ENCODE assay signal across 8 cellular contexts in the genomic region with DNA sequence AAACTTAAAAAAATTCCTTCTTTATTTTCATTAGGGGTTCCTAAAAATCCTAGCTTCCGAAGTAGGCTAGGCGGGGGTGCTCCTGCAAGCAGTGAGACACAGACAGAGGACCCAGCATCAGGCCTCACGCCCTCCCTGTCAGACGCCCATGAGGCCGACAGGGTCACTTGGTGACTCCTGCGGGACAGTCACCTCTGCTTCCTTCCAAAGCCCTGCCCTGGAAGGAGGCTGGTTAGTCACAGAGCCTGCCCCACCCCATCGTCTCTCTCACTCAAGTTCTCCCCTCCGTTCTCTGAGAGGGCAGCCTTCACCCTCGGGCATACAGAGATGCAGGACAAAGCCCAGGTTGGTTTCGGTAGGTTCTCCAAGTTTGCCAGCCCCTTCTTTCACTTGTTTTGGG. TPM values are rescaled to one million over a fixed set of nuclear protein-coding genes. Genes with fewer than 3 reads are reported as not detected.
DNase-seq lines count a peak whose midpoint lies in the region; ATAC-seq, FAIRE-seq and TF ChIP-seq lines count a peak whose summit lies in the region.

No MANE protein-coding gene starts in this region.

- H3K23ac ChIP-seq in H1 (ENCODE audit: insufficient read length), result no peak overlapping the region
- no peak overlapping the region for H3K23ac ChIP-seq in trophoblast cell (ENCODE audit: low read length)

- H3K4ac ChIP-seq in H1 (replicated peaks; ENCODE audit: insufficient read length, low read depth, low read length), result no peak overlapping the region
- H3K4ac ChIP-seq in trophoblast cell (ENCODE audit: low read depth, low read length), result no peak overlapping the region

- no peaks in the 10 kb centered on the region for H3K36me3 Mint-ChIP-seq in CD4-positive, alpha-beta T cell (ENCODE audit: low read depth)
- peaks cover 8% of the 10 kb centered on the region; the same call in 1 of the 2 replicates for H3K36me3 Mint-ChIP-seq in WTC11

- no peak for DNase-seq in CD4-positive, alpha-beta T cell
- DNase-seq in LoVo (ENCODE audit: low spot score), result peak; percentile 77
- DNase-seq in H1 (ENCODE audit: low read depth in 1 of 2, low spot score in 2 of 2), result no peak
- DNase-seq in trophoblast cell, result no peak
- no peak for DNase-seq in iPS-NIHi11 (ENCODE audit: low spot score)
- DNase-seq in NCI-H345 treated with DMSO at 0.1 percent for 48 hours (lab: John Stamatoyannopoulos, UW; ENCODE audit: unreplicated experiment), result no peak
- no peak for DNase-seq in WTC11 (ENCODE audit: low spot score)
- no peak for DNase-seq in NCI-H82 treated with DMSO at 0.1 percent for 48 hours (lab: John Stamatoyannopoulos, UW; ENCODE audit: unreplicated experiment)

- TF ChIP-seq POLR2A in H1 (IDR thresholded peaks at IDR 0.05; ENCODE audit: control extremely low read depth in 1 of 2, low read depth in 2 of 2, low read length in 2 of 2), result no peak

- H4K12ac ChIP-seq in trophoblast cell (ENCODE audit: low read depth, low read length), result no peak overlapping the region

- no peaks in the 10 kb centered on the region for H3K23me2 ChIP-seq in H1 (ENCODE audit: low read depth, low read length)

- H3K79me1 ChIP-seq in H1 (ENCODE audit: low read depth, low read length) (peaks cover 9% of the 10 kb centered on the region), trophoblast cell (ENCODE audit: low read length) (no peaks in the 10 kb centered on the region)

- H3K4me1 ChIP-seq in H1 (replicated peaks in 1 of 4; ENCODE audit: control insufficient read depth in 3 of 4, insufficient read depth in 4 of 4, low read length in 3 of 4) (peaks cover 4 to 9% (median 7%) of the 10 kb centered on the region in 4 experiments), trophoblast cell (ENCODE audit: control insufficient read depth in 1 of 2, insufficient read depth in 2 of 2, low read length in 2 of 2) (peaks cover 5 to 11% of the 10 kb centered on the region in 2 experiments)

- CTCF ChIA-PET in CD4-positive, alpha-beta T cell (lab: Charles Lee), result interaction anchor here (1.4 to 1.6 kb wide), 2 partner anchors 29 to 159 kb away, joined by 4 read pairs; partner anchors contain the start of gene MAPKBP1
- CTCF ChIA-PET in H1 (lab: Charles Lee; ENCODE audit: partially characterized antibody) (interaction anchor here (1.0 to 1.2 kb wide), 4 partner anchors 11 to 161 kb away, joined by 3 to 5 read pairs (median 3); no protein-coding TSS in a partner anchor), WTC11 (lab: Charles Lee) (interaction anchor here (0.8 to 1.1 kb wide), 4 partner anchors 16 to 160 kb away, joined by 3 to 5 read pairs (median 4); no protein-coding TSS in a partner anchor)

- no peak overlapping the region for H2BK15ac ChIP-seq in H1 (ENCODE audit: low read length)

- no peak overlapping the region for H4K91ac ChIP-seq in H1 (replicated peaks; ENCODE audit: insufficient read length, low read length)
- no peak overlapping the region for H4K91ac ChIP-seq in trophoblast cell (ENCODE audit: low read depth, low read length)

- H3K36me3 ChIP-seq in H1 (ENCODE audit: control insufficient read depth in 2 of 4, insufficient read depth in 4 of 4, low read length in 3 of 4) (no peaks in the 10 kb centered on the region), trophoblast cell (ENCODE audit: control insufficient read depth in 1 of 2, insufficient read depth in 2 of 2, low read length in 2 of 2) (peaks cover 2 to 8% of the 10 kb centered on the region in 2 experiments)

- WGBS in H1 (ENCODE audit: extremely low coverage in 1 of 2, insufficient coverage in 1 of 2, insufficient read length in 1 of 2, insufficient replicate concordance in 2 of 2, low coverage in 1 of 2, low lambda C conversion rate in 2 of 2, missing lambda C conversion rate in 1 of 2), 2 experiments, result 66% methylated on average over 10 of the region's 10 CpGs; no CpG with 5 or more reads in 1 of the 2 experiments
- WGBS in trophoblast cell (ENCODE audit: extremely low coverage, insufficient coverage, insufficient read length), result no CpG with 5 or more reads among the region's 10 CpGs

- peaks cover 49% of the 10 kb centered on the region for H3K4me1 Mint-ChIP-seq in CD4-positive, alpha-beta T cell (ENCODE audit: low read depth)
- H3K4me1 Mint-ChIP-seq in WTC11, result peaks cover 40% of the 10 kb centered on the region

- no peak overlapping the region for H3K4me3 ChIP-seq in H1 (ENCODE audit: extremely low read depth in 1 of 4, insufficient read depth in 2 of 4, low read depth in 3 of 4, low read length in 4 of 4)
- no peak overlapping the region for H3K4me3 ChIP-seq in trophoblast cell (ENCODE audit: low read depth, low read length)

- H3K27me3 Mint-ChIP-seq in CD4-positive, alpha-beta T cell, result no peaks in the 10 kb centered on the region
- H3K27me3 Mint-ChIP-seq in WTC11 (ENCODE audit: low read depth), result no peaks in the 10 kb centered on the region

- POLR2A ChIA-PET in CD4-positive, alpha-beta T cell (lab: Charles Lee), result interaction anchor here (1.4 to 8.9 kb wide), 4 partner anchors 8 to 273 kb away, joined by 4 to 209 read pairs (median 14); partner anchors contain the start of genes EHD4 and MGA
- POLR2A ChIA-PET in H1 (lab: Charles Lee; ENCODE audit: partially characterized antibody) (no interaction called here), WTC11 (lab: Charles Lee) (no interaction called here)

- H3K9ac ChIP-seq in H1 (replicated peaks in 1 of 4; ENCODE audit: extremely low read depth in 1 of 4, low read depth in 3 of 4, low read length in 3 of 4), result no peak overlapping the region
- no peak overlapping the region for H3K9ac ChIP-seq in trophoblast cell (ENCODE audit: low read length)

- H4K8ac ChIP-seq in H1 (ENCODE audit: extremely low read depth, insufficient read depth, low read length) (no peak overlapping the region), trophoblast cell (ENCODE audit: low read depth, low read length) (no peak overlapping the region)

- H3K4me3 Mint-ChIP-seq in CD4-positive, alpha-beta T cell, result no peak overlapping the region
- no peak overlapping the region for H3K4me3 Mint-ChIP-seq in WTC11

- no peak for ATAC-seq in CD4-positive, alpha-beta T cell (ENCODE audit: poor library complexity)
- no peak for ATAC-seq in WTC11

- H3K4me2 ChIP-seq in H1 (ENCODE audit: insufficient read depth in 1 of 2, low read depth in 2 of 2, low read length in 2 of 2) (no peak overlapping the region), trophoblast cell (ENCODE audit: low read length) (no peak overlapping the region)

- no peaks in the 10 kb centered on the region for H3K9me3 Mint-ChIP-seq in CD4-positive, alpha-beta T cell
- no peaks in the 10 kb centered on the region for H3K9me3 Mint-ChIP-seq in WTC11

- H3K18ac ChIP-seq in H1 (ENCODE audit: extremely low read depth, low read length) (no peak overlapping the region), trophoblast cell (ENCODE audit: low read length) (peak overlapping the region; percentile 25)

- intact Hi-C loops in CD4-positive, alpha-beta T cell (cut with DNase I, micrococcal nuclease), result loop anchor here in 1 of 2 experiments (2.0 kb wide), 1 partner anchor 27 kb away; no protein-coding TSS in a partner anchor

- H3K56ac ChIP-seq in H1 (replicated peaks; ENCODE audit: insufficient read length, low read depth, low read length), result no peak overlapping the region

- H4K20me1 ChIP-seq in H1 (replicated peaks in 1 of 2; ENCODE audit: control insufficient read depth in 1 of 2, insufficient read depth in 2 of 2, low read length in 2 of 2), result peaks cover 2 to 7% of the 10 kb centered on the region in 2 experiments

- TF ChIP-seq EP300 in H1 (IDR thresholded peaks at IDR 0.05; ENCODE audit: borderline replicate concordance in 1 of 2, low read depth in 2 of 2, low read length in 2 of 2), result no peak

- H2BK20ac ChIP-seq in H1 (ENCODE audit: low read length), result no peak overlapping the region

- H3K14ac ChIP-seq in H1 (ENCODE audit: insufficient read length) (no peak overlapping the region), trophoblast cell (ENCODE audit: low read length) (no peak overlapping the region)

- H3K27ac Mint-ChIP-seq in CD4-positive, alpha-beta T cell, result peak overlapping the region; percentile 89
- no peak overlapping the region; the same call in 1 of the 2 replicates for H3K27ac Mint-ChIP-seq in WTC11

- H2BK12ac ChIP-seq in H1 (ENCODE audit: low read depth, low read length) (0 out of 2 replicates have a peak overlapping the region, but pooled peaks have one; percentile 27), trophoblast cell (ENCODE audit: low read length) (peak overlapping the region; percentile 28)

- H3K27me3 ChIP-seq in CD4-positive, alpha-beta T cell (ENCODE audit: control insufficient read depth, insufficient read depth, low read length), result no peaks in the 10 kb centered on the region
- no peaks in the 10 kb centered on the region for H3K27me3 ChIP-seq in H1 (replicated peaks in 1 of 4; ENCODE audit: control insufficient read depth in 3 of 4, extremely low read depth in 1 of 4, insufficient read depth in 3 of 4, low read length in 3 of 4)
- no peaks in the 10 kb centered on the region for H3K27me3 ChIP-seq in trophoblast cell (ENCODE audit: insufficient read depth, low read length)

- H2AK5ac ChIP-seq in H1 (ENCODE audit: low read depth, low read length), result no peak overlapping the region
- no peak overlapping the region for H2AK5ac ChIP-seq in trophoblast cell (ENCODE audit: low read length)

- FAIRE-seq in H1 (lab: Jason Lieb, UNC), result no peak

- TF ChIP-seq RAD21 in H1 (IDR thresholded peaks at IDR 0.05 in 1 of 2, conservative IDR thresholded peaks at IDR 0.05 in 1 of 2; ENCODE audit: low read depth in 2 of 2, low read length in 2 of 2), result no peak

- no peaks in the 10 kb centered on the region for H3K79me2 ChIP-seq in H1 (ENCODE audit: control insufficient read depth in 1 of 2, insufficient read depth in 2 of 2, low read length in 2 of 2)
- H3K79me2 ChIP-seq in trophoblast cell (ENCODE audit: control insufficient read depth, insufficient read depth, low read length, poor library complexity), result peaks cover 2% of the 10 kb centered on the region

- H4K5ac ChIP-seq in H1 (ENCODE audit: insufficient read length, low read depth, low read length), result no peak overlapping the region

- TF ChIP-seq CTCF in CD4-positive, alpha-beta T cell (IDR thresholded peaks at IDR 0.05), result no peak
- TF ChIP-seq CTCF in H1 (IDR thresholded peaks at IDR 0.05; ENCODE audit: control extremely low read depth in 1 of 3, insufficient read depth in 1 of 3, low read depth in 1 of 3, low read length in 3 of 3) (no peak), WTC11 (IDR thresholded peaks at IDR 0.05) (no peak)

- H2AFZ ChIP-seq in H1 (ENCODE audit: low read length), result no peak overlapping the region
- H2AFZ ChIP-seq in trophoblast cell (ENCODE audit: insufficient read depth, low read length, poor library complexity), result no peak overlapping the region

- H3K27ac ChIP-seq in CD4-positive, alpha-beta T cell (ENCODE audit: low read depth, low read length), result peak overlapping the region; percentile 97
- H3K27ac ChIP-seq in H1 (ENCODE audit: low read depth, low read length), result no peak overlapping the region
- no peak overlapping the region for H3K27ac ChIP-seq in trophoblast cell (ENCODE audit: low read depth, low read length)

- H2BK120ac ChIP-seq in H1 (replicated peaks; ENCODE audit: low read depth, low read length) (no peak overlapping the region), trophoblast cell (ENCODE audit: insufficient read depth, low read length, poor library complexity) (no peak overlapping the region)

- H2BK5ac ChIP-seq in H1 (ENCODE audit: low read depth, low read length) (no peak overlapping the region; the same call in 1 of the 2 replicates), trophoblast cell (ENCODE audit: low read depth, low read length, poor library complexity) (no peak overlapping the region)

- H3K9me3 ChIP-seq in CD4-positive, alpha-beta T cell (ENCODE audit: control insufficient read depth, low read length), result no peaks in the 10 kb centered on the region
- H3K9me3 ChIP-seq in H1 (ENCODE audit: insufficient read depth in 2 of 2, low read depth in 1 of 2, low read length in 1 of 2) (no peaks in the 10 kb centered on the region), trophoblast cell (ENCODE audit: insufficient read depth, low read depth, low read length) (no peaks in the 10 kb centered on the region)

RNA-seq across cellular contexts. Expression of gene EHD4, which starts 38.6 kb away (rescaled TPM):
- 10 to 100 TPM; 39.8 to 40.5 TPM for total RNA-seq in CD4-positive, alpha-beta T cell
- total RNA-seq in H1 (2021; fragmentation: NEBNext Ultra II Directional; extraction: Animal tissue kit (Norgen Biotek cat#: 25700)), result 24.5 and 25.6 TPM in 2 replicates
- 17.5 and 19.8 TPM in 2 replicates for polyA plus RNA-seq in H1 (2011; rRNA removed)
- 18.3 TPM for polyA plus RNA-seq in H1 (2011; cell fraction: cytosol; rRNA removed)
- 17.6 TPM for polyA plus RNA-seq in H1 (2011; cell fraction: nucleus; rRNA removed)
- polyA plus RNA-seq in H1 (2012, experiment 1 of 2), result 17.4 to 19.9 TPM (median 19.3 TPM) in 4 replicates
- polyA plus RNA-seq in H1 (2012, experiment 2 of 2), result 19.4 TPM
- polyA plus RNA-seq in H1 (2013, experiment 1 of 2), result 12.8 TPM
- 13.5 TPM for polyA plus RNA-seq in H1 (2013, experiment 2 of 2)
- 23.8 TPM in 2 replicates for polyA minus RNA-seq in H1 (2011; rRNA and poly(A)+ RNA removed)
- polyA minus RNA-seq in H1 (2011; cell fraction: cytosol; rRNA and poly(A)+ RNA removed), result 16.7 TPM
- 25.9 TPM for polyA minus RNA-seq in H1 (2011; cell fraction: nucleus; rRNA and poly(A)+ RNA removed)
- 18.8 and 19.6 TPM in 2 replicates for polyA plus RNA-seq in trophoblast cell (2013)
- 20.8 to 23.9 TPM (median 21.3 TPM) in 3 replicates for total RNA-seq in WTC11 (2021)

RNA-seq across cellular contexts. Expression of gene SPTBN5, which starts 39.9 kb away (rescaled TPM):
- total RNA-seq in CD4-positive, alpha-beta T cell, result 1 to 10 TPM; 2.2 to 2.3 TPM
- 0.84 and 1.1 TPM in 2 replicates for total RNA-seq in H1 (2021; fragmentation: NEBNext Ultra II Directional; extraction: Animal tissue kit (Norgen Biotek cat#: 25700))
- polyA plus RNA-seq in H1 (2011; rRNA removed), result 0.32 and 0.38 TPM in 2 replicates
- polyA plus RNA-seq in H1 (2011; cell fraction: cytosol; rRNA removed), result 0.59 TPM
- polyA plus RNA-seq in H1 (2011; cell fraction: nucleus; rRNA removed), result 4.5 TPM
- polyA plus RNA-seq in H1 (2012, experiment 1 of 2), result 0.33 to 1.1 TPM (median 0.89 TPM) in 4 replicates
- 0.12 TPM for polyA plus RNA-seq in H1 (2012, experiment 2 of 2)
- 0.43 TPM for polyA plus RNA-seq in H1 (2013, experiment 1 of 2)
- 0.35 TPM for polyA plus RNA-seq in H1 (2013, experiment 2 of 2)
- polyA minus RNA-seq in H1 (2011; rRNA and poly(A)+ RNA removed), result 0.13 and 0.54 TPM in 2 replicates
- polyA minus RNA-seq in H1 (2011; cell fraction: cytosol; rRNA and poly(A)+ RNA removed), result not detected
- polyA minus RNA-seq in H1 (2011; cell fraction: nucleus; rRNA and poly(A)+ RNA removed), result 1.00 TPM
- polyA plus RNA-seq in trophoblast cell (2013), result 0.53 and 0.55 TPM in 2 replicates
- 1.2 to 2.3 TPM (median 2.0 TPM) in 3 replicates for total RNA-seq in WTC11 (2021)
